Comparison of ENCODE assay signal across 1 cellular context in the genomic region with DNA sequence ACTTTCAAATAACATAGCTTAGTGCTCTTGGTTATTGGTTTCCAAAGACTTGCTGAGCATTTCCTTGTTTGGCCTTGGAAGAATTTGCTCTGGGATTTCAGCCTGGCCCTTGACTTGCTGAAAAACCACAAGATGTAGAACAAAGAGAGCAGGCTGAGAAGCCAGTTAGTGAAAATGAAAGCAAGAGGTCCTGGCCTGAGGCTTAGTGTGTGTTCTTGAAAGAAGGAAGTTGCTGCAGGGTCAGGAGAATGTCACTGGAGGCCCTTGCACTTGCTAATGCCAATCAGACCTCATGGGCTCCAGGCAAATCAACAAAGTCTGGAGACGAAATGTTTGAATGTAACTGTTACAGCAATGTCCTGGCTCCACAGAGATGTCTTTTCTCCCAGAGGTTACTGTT.
TF ChIP-seq lines count a peak whose summit lies in the region.

No MANE protein-coding gene starts in this region.

TF ChIP-seq in GM23338, 12 proteins besides CTCF, POLR2A, EP300 and RAD21 (continued from another document):
- TF ChIP-seq, protein P1, sequence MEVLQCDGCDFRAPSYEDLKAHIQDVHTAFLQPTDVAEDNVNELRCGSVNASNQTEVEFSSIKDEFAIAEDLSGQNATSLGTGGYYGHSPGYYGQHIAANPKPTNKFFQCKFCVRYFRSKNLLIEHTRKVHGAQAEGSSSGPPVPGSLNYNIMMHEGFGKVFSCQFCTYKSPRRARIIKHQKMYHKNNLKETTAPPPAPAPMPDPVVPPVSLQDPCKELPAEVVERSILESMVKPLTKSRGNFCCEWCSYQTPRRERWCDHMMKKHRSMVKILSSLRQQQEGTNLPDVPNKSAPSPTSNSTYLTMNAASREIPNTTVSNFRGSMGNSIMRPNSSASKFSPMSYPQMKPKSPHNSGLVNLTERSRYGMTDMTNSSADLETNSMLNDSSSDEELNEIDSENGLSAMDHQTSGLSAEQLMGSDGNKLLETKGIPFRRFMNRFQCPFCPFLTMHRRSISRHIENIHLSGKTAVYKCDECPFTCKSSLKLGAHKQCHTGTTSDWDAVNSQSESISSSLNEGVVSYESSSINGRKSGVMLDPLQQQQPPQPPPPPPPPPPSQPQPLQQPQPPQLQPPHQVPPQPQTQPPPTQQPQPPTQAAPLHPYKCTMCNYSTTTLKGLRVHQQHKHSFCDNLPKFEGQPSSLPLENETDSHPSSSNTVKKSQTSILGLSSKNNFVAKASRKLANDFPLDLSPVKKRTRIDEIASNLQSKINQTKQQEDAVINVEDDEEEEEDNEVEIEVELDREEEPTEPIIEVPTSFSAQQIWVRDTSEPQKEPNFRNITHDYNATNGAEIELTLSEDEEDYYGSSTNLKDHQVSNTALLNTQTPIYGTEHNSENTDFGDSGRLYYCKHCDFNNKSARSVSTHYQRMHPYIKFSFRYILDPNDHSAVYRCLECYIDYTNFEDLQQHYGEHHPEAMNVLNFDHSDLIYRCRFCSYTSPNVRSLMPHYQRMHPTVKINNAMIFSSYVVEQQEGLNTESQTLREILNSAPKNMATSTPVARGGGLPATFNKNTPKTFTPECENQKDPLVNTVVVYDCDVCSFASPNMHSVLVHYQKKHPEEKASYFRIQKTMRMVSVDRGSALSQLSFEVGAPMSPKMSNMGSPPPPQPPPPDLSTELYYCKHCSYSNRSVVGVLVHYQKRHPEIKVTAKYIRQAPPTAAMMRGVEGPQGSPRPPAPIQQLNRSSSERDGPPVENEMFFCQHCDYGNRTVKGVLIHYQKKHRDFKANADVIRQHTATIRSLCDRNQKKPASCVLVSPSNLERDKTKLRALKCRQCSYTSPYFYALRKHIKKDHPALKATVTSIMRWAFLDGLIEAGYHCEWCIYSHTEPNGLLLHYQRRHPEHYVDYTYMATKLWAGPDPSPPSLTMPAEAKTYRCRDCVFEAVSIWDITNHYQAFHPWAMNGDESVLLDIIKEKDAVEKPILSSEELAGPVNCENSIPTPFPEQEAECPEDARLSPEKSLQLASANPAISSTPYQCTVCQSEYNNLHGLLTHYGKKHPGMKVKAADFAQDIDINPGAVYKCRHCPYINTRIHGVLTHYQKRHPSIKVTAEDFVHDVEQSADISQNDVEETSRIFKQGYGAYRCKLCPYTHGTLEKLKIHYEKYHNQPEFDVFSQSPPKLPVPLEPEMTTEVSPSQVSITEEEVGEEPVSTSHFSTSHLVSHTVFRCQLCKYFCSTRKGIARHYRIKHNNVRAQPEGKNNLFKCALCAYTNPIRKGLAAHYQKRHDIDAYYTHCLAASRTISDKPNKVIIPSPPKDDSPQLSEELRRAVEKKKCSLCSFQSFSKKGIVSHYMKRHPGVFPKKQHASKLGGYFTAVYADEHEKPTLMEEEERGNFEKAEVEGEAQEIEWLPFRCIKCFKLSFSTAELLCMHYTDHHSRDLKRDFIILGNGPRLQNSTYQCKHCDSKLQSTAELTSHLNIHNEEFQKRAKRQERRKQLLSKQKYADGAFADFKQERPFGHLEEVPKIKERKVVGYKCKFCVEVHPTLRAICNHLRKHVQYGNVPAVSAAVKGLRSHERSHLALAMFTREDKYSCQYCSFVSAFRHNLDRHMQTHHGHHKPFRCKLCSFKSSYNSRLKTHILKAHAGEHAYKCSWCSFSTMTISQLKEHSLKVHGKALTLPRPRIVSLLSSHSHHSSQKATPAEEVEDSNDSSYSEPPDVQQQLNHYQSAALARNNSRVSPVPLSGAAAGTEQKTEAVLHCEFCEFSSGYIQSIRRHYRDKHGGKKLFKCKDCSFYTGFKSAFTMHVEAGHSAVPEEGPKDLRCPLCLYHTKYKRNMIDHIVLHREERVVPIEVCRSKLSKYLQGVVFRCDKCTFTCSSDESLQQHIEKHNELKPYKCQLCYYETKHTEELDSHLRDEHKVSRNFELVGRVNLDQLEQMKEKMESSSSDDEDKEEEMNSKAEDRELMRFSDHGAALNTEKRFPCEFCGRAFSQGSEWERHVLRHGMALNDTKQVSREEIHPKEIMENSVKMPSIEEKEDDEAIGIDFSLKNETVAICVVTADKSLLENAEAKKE (CRISPR knock-in tag; IDR thresholded peaks at IDR 0.05), result peak; percentile 93
